In the genomic region with DNA sequence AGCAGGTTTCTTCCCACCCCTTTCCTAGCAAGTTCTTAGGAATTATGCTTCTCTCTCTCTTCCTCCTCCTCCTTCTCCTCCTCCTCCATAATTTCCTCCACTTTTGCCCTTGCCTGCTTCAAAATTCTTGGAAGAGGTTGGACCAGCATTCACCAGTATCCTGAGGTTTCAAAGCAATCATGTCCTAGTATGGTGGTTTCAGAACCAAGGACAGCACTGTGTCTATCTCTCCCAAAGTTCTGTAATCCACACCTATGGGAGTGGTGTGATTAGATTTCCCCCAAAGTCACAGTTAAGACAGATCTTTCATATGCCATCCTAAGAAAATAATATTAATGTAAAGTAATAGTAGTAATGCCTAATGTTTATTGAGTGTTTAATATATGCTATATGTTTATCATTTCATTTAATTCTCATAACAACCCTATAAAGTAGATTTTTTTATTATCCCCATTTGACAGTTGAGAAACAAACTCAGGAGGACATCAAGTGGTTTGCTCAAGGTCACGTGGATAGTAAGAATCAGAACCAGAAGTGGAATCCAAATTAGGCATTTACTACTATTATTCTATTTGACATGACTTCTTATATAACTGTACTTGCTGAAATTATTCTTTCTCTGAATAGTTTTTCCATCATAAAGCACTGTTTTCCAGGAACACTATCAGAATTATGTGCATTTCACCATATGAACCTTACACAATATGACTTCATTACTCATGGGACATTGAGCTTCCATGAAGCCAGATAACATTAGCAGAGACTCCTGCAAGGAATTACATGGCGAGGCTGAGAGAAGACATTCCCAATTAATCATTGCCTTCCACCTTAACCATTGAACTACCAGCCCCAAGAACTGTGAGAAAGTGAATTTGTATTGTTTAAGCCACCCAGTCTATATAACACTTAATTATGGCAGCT, we compare ENCODE assay signal across 18 cellular contexts.
DNase-seq lines count a peak whose midpoint lies in the region; ATAC-seq, FAIRE-seq and TF ChIP-seq lines count a peak whose summit lies in the region.
"Had no signal": no experiment of that assay in that cellular context is flagged by ENCODE, and none has a peak within 500 bp of the region (broad histone marks: within the 10 kb centered on the region; RNA-seq: fewer than 3 reads in every experiment).

No MANE protein-coding gene starts in this region.

- H2AFZ ChIP-seq in mesenchymal stem cell (ENCODE audit: low read depth, low read length), result no peak overlapping the region

- no peak overlapping the region for H3K23ac ChIP-seq in mesenchymal stem cell (ENCODE audit: low read length in 2 of 2)

- no peak overlapping the region for H3K4me3 Mint-ChIP-seq in T-cell
- H3K4me3 Mint-ChIP-seq: activated naive CD8-positive, alpha-beta T cell treated with anti-CD3 and anti-CD28 coated beads, Interleukin-2, amount 50 U/mL, for 24 hours; neural crest cell had no signal

- H2BK5ac ChIP-seq in mesenchymal stem cell (ENCODE audit: low read depth, low read length, poor library complexity, severe bottlenecking), result no peak overlapping the region

- no peaks in the 10 kb centered on the region for H3K4me1 Mint-ChIP-seq in T-cell
- H3K4me1 Mint-ChIP-seq: activated naive CD8-positive, alpha-beta T cell treated with anti-CD3 and anti-CD28 coated beads, Interleukin-2, amount 50 U/mL, for 24 hours; neural crest cell had no signal

- no peak overlapping the region for H4K91ac ChIP-seq in mesenchymal stem cell (ENCODE audit: low read length)

- POLR2A ChIA-PET in T-cell (lab: Charles Lee), result interaction anchor here in 1 of 2 donors (0.6 kb wide), 1 partner anchor 156 kb away, joined by 3 read pairs; no protein-coding TSS in a partner anchor

- no peak overlapping the region for H3K4me3 ChIP-seq in H7 (ENCODE audit: insufficient read depth, low read depth, low read length)
- no peak overlapping the region for H3K4me3 ChIP-seq in epithelial cell of esophagus (ENCODE audit: low read length)
- H3K4me3 ChIP-seq in mesenchymal stem cell (ENCODE audit: insufficient read depth in 1 of 2, low read depth in 1 of 2, low read length in 2 of 2), result no peak overlapping the region
- H3K4me3 ChIP-seq: suprapubic skin had no signal

- no peak overlapping the region for H3K14ac ChIP-seq in mesenchymal stem cell (ENCODE audit: low read length in 2 of 2)

- H2BK120ac ChIP-seq in mesenchymal stem cell (ENCODE audit: low read depth, low read length), result no peak overlapping the region

- no peaks in the 10 kb centered on the region for H3K27me3 ChIP-seq in H7 (ENCODE audit: control insufficient read depth, insufficient read depth, low read length)
- peaks cover 0 to 17% of the 10 kb centered on the region in 2 experiments for H3K27me3 ChIP-seq in mesenchymal stem cell (ENCODE audit: control insufficient read depth in 1 of 2, insufficient read depth in 1 of 2, low read length in 2 of 2)
- H3K27me3 ChIP-seq: suprapubic skin had no signal

- H3K79me1 ChIP-seq in mesenchymal stem cell (replicated peaks; ENCODE audit: low read length, poor library complexity, severe bottlenecking), result no peaks in the 10 kb centered on the region

- no peak for FAIRE-seq in GM12892 (lab: Jason Lieb, UNC)

- H3K9me3 Mint-ChIP-seq in T-cell, result no peaks in the 10 kb centered on the region
- H3K9me3 Mint-ChIP-seq: activated naive CD8-positive, alpha-beta T cell treated with anti-CD3 and anti-CD28 coated beads, Interleukin-2, amount 50 U/mL, for 24 hours; neural crest cell had no signal

- no peak overlapping the region for H2BK15ac ChIP-seq in mesenchymal stem cell (ENCODE audit: low read depth, poor library complexity, severe bottlenecking)

- peaks cover 2% of the 10 kb centered on the region for H3K4me1 ChIP-seq in mesenchymal stem cell (ENCODE audit: control insufficient read depth, insufficient read depth, low read depth, low read length)
- H3K4me1 ChIP-seq: suprapubic skin had no signal

- peak; percentile 5 for DNase-seq in H7
- DNase-seq in SK-MEL-5 (ENCODE audit: low read depth, low spot score), result peak; percentile 14
- DNase-seq in epithelial cell of esophagus (ENCODE audit: low read depth), result peak; percentile 54
- DNase-seq in mesenchymal stem cell, result peak; percentile 40
- no peak for DNase-seq in Right ventricle myocardium superior
- DNase-seq in T-cell, result no peak
- no peak for DNase-seq in GM12892 (ENCODE audit: insufficient read length)
- DNase-seq in NK-92 treated with Interleukin-12 subunit alpha and Interleukin-12 subunit beta, amount 100 ng/mL, for 24 hours (lab: John Stamatoyannopoulos, UW), result no peak
- DNase-seq: activated CD4-positive, CD25-positive, alpha-beta regulatory T cell; activated CD8-positive, alpha-beta memory T cell treated with anti-CD3 and anti-CD28 coated beads, Interleukin-2, amount 50 U/mL, for 48 hours; activated naive CD8-positive, alpha-beta T cell treated with anti-CD3 and anti-CD28 coated beads, Interleukin-2, amount 50 U/mL, for 24 hours; GDM1; left ventricle myocardium superior; NCI-H1436 treated with DMSO at 0.1 percent for 48 hours; NCI-H524; SHP77 treated with DMSO at 0.1 percent for 48 hours had no signal

- CTCF ChIA-PET in T-cell (lab: Charles Lee), result interaction anchor here (0.7 to 6.8 kb wide), 6 partner anchors 93 to 123 kb away, joined by 3 to 85 read pairs (median 8); partner anchors contain the start of gene CISD1 (in 1 of the 2)

- 67% methylated on average over 1 of the region's 2 CpGs for WGBS in mesenchymal stem cell

- H3K27me3 Mint-ChIP-seq in T-cell, result no peaks in the 10 kb centered on the region

- intact Hi-C loops in Right ventricle myocardium superior (cut with DNase I), result loop anchor here (5.0 kb wide), 1 partner anchor 116 kb away; no protein-coding TSS in a partner anchor

- no peak overlapping the region for H2BK12ac ChIP-seq in mesenchymal stem cell (ENCODE audit: low read length in 2 of 2)

- in situ Hi-C loops in SK-MEL-5 (cut with HindIII; ENCODE audit: low pct_unique_long_range_greater_than_20kb, low sequenced_read_pairs), result no loop called here

- H3K36me3 Mint-ChIP-seq in T-cell, result no peaks in the 10 kb centered on the region

- no peak for ATAC-seq in Right ventricle myocardium superior (ENCODE audit: poor library complexity)
- no peak for ATAC-seq in T-cell (replicated peaks in 1 of 4)
- ATAC-seq: activated naive CD8-positive, alpha-beta T cell treated with anti-CD3 and anti-CD28 coated beads, Interleukin-2, amount 50 U/mL, for 24 hours; left ventricle myocardium superior had no signal

- H3K18ac ChIP-seq in mesenchymal stem cell (ENCODE audit: low read depth in 1 of 2, low read length in 2 of 2), result no peak overlapping the region

- H3K4ac ChIP-seq in mesenchymal stem cell (ENCODE audit: low read depth in 1 of 2, low read length in 2 of 2), result no peak overlapping the region

- no peak overlapping the region for H4K8ac ChIP-seq in mesenchymal stem cell (ENCODE audit: low read length)

- no peak overlapping the region for H3K4me2 ChIP-seq in mesenchymal stem cell (ENCODE audit: low read length, poor library complexity, severe bottlenecking)

- H3K9me3 ChIP-seq in mesenchymal stem cell (ENCODE audit: control insufficient read depth, low read length), result no peaks in the 10 kb centered on the region
- H3K9me3 ChIP-seq: suprapubic skin had no signal

- no peak overlapping the region for H3K27ac Mint-ChIP-seq in T-cell
- H3K27ac Mint-ChIP-seq: activated naive CD8-positive, alpha-beta T cell treated with anti-CD3 and anti-CD28 coated beads, Interleukin-2, amount 50 U/mL, for 24 hours had no signal

- H3K27ac ChIP-seq in mesenchymal stem cell (ENCODE audit: low read length, poor library complexity, severe bottlenecking), result no peak overlapping the region
- H3K27ac ChIP-seq: suprapubic skin had no signal

- no peak overlapping the region for H2AK5ac ChIP-seq in mesenchymal stem cell (ENCODE audit: low read length, severe bottlenecking)

- H3K36me3 ChIP-seq in H7 (replicated peaks; ENCODE audit: control insufficient read depth, insufficient read depth, low read length) (no peaks in the 10 kb centered on the region), mesenchymal stem cell (ENCODE audit: control insufficient read depth in 1 of 2, insufficient read depth in 2 of 2, low read depth in 1 of 2, low read length in 2 of 2) (no peaks in the 10 kb centered on the region)
- H3K36me3 ChIP-seq: suprapubic skin had no signal

- TF ChIP-seq CTCF in epithelial cell of esophagus (IDR thresholded peaks at IDR 0.05; ENCODE audit: insufficient read depth, low read depth, low read length, missing control alignments), result no peak

- no peak for TF ChIP-seq POLR2A in GM12892 (IDR thresholded peaks at IDR 0.05; ENCODE audit: low read depth, low read length)

- no peak overlapping the region for H3K9ac ChIP-seq in mesenchymal stem cell (ENCODE audit: low read length)

Comparison
In these comparisons a context has a peak if more than half of its experiments do, and no peak if none do; other contexts are left out.
1. DNase-seq: peak in H7 (single experiment), SK-MEL-5 (single experiment), epithelial cell of esophagus (single experiment) and mesenchymal stem cell (single experiment); none in Right ventricle myocardium superior (single experiment), T-cell (0 of 34), GM12892 (single experiment) and NK-92 treated with Interleukin-12 subunit alpha and Interleukin-12 subunit beta, amount 100 ng/mL, for 24 hours (single experiment).